In genomic region chrX:65392284-65392683, GRCh38 we compare ENCODE assay signal across 22 cellular contexts.
"Had no signal": no experiment of that assay in that cellular context is flagged by ENCODE, and none has a peak within 500 bp of the region (broad histone marks: within the 10 kb centered on the region; RNA-seq: fewer than 3 reads in every experiment).

No MANE protein-coding gene starts in this region.

- H3K4me3 Mint-ChIP-seq: immature natural killer cell, memory B cell had no signal

- H3K27me3 ChIP-seq: esophagus muscularis mucosa, foreskin keratinocyte, gastroesophageal sphincter, heart left ventricle, hepatocyte, left lung had no signal

- DNase-seq: dermis blood vessel endothelial cell; dorsolateral prefrontal cortex; effector CD4-positive, alpha-beta T cell; effector memory CD4-positive, alpha-beta T cell; foreskin keratinocyte; heart left ventricle; hypothalamus; immature natural killer cell; islet precursor cell; kidney; kidney glomerular epithelial cell; left lung; left ventricle myocardium superior; mammary epithelial cell; mesendoderm; midbrain had no signal

- H3K27ac ChIP-seq: coronary artery, dorsolateral prefrontal cortex, esophagus muscularis mucosa, foreskin keratinocyte, gastroesophageal sphincter, heart left ventricle, hepatocyte, left lung had no signal

- H3K36me3 ChIP-seq: esophagus muscularis mucosa, gastroesophageal sphincter, heart left ventricle, left lung had no signal

- H3K36me3 Mint-ChIP-seq: immature natural killer cell had no signal

- H3K4me1 Mint-ChIP-seq: immature natural killer cell, memory B cell had no signal

- H3K4me3 ChIP-seq: coronary artery, dorsolateral prefrontal cortex, esophagus muscularis mucosa, gastroesophageal sphincter, heart left ventricle, hepatocyte, left lung, lung had no signal

- H3K4me1 ChIP-seq: esophagus muscularis mucosa, foreskin keratinocyte, gastroesophageal sphincter, heart left ventricle, left lung had no signal

- H3K27ac Mint-ChIP-seq: immature natural killer cell, memory B cell had no signal

- ATAC-seq: foreskin keratinocyte, gastroesophageal sphincter, heart left ventricle, left lung, left ventricle myocardium superior had no signal
